1 cellular context compared by ENCODE assay signal in the genomic region with DNA sequence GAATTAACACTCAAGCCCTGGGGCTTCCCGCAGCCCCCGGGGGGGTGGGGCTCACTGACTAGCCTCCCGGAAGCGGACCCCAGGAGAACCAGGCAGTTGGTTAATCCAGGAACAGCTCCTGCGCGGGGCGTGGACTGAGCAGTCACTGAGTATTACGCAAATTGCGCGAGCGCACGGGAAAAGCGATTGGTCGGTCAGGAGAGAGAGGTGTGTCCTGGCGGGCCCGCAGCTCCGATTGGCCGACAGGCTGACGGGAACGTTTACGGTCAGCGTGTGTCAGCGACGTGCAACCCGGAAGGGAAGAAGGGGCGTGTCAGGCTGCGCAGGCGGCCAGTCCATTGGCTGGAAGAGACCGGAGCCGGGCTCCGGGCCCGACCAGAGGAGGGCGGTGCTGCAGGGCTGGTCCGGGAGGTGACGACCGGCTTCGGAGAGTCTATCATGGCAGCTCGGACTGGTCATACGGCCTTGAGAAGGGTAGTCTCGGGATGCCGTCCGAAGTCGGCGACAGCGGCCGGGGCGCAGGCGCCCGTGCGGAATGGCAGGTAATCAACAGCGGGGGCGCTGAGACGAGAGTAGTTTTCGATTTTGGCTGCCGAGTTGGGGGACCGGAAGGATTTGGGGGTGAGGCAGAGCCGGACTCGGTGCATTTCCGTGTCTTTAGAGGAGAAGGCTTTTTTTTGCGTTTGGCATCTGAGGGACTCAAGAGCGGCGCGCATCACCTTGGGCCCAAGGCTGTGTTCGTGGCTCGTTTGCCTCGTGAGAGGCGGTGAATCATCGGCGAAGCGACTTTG.
TF ChIP-seq lines count a peak whose summit lies in the region.

A gene (plus strand): TSS at position 430 of the 791 bp plus-strand sequence. CDS start 9 bp downstream, at position 439.

TF ChIP-seq in K562, 482 proteins besides CTCF, POLR2A, EP300 and RAD21 (continued from another document and continues in another):
- TF ChIP-seq, protein P1, sequence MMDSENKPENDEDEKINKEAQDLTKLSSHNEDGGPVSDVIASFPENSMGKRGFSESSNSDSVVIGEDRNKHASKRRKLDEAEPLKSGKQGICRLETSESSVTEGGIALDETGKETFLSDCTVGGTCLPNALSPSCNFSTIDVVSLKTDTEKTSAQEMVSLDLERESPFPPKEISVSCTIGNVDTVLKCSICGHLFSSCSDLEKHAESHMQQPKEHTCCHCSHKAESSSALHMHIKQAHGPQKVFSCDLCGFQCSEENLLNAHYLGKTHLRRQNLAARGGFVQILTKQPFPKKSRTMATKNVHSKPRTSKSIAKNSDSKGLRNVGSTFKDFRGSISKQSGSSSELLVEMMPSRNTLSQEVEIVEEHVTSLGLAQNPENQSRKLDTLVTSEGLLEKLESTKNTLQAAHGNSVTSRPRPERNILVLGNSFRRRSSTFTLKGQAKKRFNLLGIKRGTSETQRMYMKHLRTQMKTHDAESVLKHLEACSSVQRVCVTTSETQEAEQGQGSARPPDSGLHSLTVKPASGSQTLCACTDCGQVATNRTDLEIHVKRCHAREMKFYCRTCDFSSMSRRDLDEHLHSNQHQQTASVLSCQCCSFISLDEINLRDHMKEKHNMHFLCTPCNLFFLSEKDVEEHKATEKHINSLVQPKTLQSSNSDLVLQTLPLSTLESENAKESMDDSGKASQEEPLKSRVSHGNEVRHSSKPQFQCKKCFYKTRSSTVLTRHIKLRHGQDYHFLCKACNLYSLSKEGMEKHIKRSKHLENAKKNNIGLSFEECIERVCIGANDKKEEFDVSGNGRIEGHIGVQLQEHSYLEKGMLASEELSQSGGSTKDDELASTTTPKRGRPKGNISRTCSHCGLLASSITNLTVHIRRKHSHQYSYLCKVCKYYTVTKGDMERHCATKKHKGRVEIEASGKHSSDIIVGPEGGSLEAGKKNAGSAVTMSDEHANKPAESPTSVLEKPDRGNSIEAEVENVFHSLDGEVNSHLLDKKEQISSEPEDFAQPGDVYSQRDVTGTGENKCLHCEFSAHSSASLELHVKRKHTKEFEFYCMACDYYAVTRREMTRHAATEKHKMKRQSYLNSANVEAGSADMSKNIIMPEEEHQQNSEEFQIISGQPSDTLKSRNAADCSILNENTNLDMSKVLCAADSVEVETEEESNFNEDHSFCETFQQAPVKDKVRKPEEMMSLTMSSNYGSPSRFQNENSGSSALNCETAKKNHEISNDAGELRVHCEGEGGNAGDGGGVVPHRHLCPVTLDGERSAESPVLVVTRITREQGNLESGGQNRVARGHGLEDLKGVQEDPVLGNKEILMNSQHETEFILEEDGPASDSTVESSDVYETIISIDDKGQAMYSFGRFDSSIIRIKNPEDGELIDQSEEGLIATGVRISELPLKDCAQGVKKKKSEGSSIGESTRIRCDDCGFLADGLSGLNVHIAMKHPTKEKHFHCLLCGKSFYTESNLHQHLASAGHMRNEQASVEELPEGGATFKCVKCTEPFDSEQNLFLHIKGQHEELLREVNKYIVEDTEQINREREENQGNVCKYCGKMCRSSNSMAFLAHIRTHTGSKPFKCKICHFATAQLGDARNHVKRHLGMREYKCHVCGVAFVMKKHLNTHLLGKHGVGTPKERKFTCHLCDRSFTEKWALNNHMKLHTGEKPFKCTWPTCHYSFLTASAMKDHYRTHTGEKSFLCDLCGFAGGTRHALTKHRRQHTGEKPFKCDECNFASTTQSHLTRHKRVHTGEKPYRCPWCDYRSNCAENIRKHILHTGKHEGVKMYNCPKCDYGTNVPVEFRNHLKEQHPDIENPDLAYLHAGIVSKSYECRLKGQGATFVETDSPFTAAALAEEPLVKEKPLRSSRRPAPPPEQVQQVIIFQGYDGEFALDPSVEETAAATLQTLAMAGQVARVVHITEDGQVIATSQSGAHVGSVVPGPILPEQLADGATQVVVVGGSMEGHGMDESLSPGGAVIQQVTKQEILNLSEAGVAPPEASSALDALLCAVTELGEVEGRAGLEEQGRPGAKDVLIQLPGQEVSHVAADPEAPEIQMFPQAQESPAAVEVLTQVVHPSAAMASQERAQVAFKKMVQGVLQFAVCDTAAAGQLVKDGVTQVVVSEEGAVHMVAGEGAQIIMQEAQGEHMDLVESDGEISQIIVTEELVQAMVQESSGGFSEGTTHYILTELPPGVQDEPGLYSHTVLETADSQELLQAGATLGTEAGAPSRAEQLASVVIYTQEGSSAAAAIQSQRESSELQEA (IDR thresholded peaks at IDR 0.05; ENCODE audit: low read depth), result peak; percentile 57
- peak; percentile 37; the same call in 1 of the 2 replicates for TF ChIP-seq GTF2E2 (tag; IDR thresholded peaks at IDR 0.05)
- TF ChIP-seq NFIC (IDR thresholded peaks at IDR 0.05), result peak; percentile 22; the same call in 1 of the 2 replicates
- TF ChIP-seq ATF7 (IDR thresholded peaks at IDR 0.05), result peak; percentile 85
- no peak for TF ChIP-seq ESRRA (IDR thresholded peaks at IDR 0.05; ENCODE audit: borderline replicate concordance, low read depth)
- no peak for TF ChIP-seq LARP7 (IDR thresholded peaks at IDR 0.05)
- TF ChIP-seq SMC3 (conservative IDR thresholded peaks at IDR 0.05; ENCODE audit: insufficient read depth, low read depth, low read length), result no peak
- peak; percentile 37; the same call in 1 of the 2 replicates for TF ChIP-seq L3MBTL2 (IDR thresholded peaks at IDR 0.05)
- TF ChIP-seq ZNF133 (CRISPR knock-in tag; IDR thresholded peaks at IDR 0.05), result no peak
- TF ChIP-seq, protein P2, sequence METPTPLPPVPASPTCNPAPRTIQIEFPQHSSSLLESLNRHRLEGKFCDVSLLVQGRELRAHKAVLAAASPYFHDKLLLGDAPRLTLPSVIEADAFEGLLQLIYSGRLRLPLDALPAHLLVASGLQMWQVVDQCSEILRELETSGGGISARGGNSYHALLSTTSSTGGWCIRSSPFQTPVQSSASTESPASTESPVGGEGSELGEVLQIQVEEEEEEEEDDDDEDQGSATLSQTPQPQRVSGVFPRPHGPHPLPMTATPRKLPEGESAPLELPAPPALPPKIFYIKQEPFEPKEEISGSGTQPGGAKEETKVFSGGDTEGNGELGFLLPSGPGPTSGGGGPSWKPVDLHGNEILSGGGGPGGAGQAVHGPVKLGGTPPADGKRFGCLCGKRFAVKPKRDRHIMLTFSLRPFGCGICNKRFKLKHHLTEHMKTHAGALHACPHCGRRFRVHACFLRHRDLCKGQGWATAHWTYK (CRISPR knock-in tag; IDR thresholded peaks at IDR 0.05), result no peak
- TF ChIP-seq FUS (optimal IDR thresholded peaks at IDR 0.05; ENCODE audit: low read depth, low read length), result no peak
- peak; percentile 89 for TF ChIP-seq SP1 (CRISPR knock-in tag; IDR thresholded peaks at IDR 0.05)
- no peak for TF ChIP-seq SMAD2 (IDR thresholded peaks at IDR 0.05; ENCODE audit: low read depth, low read length)
- no peak for TF ChIP-seq NR2C2 (CRISPR knock-in tag; IDR thresholded peaks at IDR 0.05)
- peak; percentile 72; the same call in 1 of the 2 replicates for TF ChIP-seq NR2C2 (tag; IDR thresholded peaks at IDR 0.05)
- TF ChIP-seq ZNF124 (CRISPR knock-in tag; IDR thresholded peaks at IDR 0.05), result no peak
- TF ChIP-seq SRSF3 (IDR thresholded peaks at IDR 0.05; ENCODE audit: insufficient read depth, low read length), result no peak
- no peak for TF ChIP-seq RBM39 (optimal IDR thresholded peaks at IDR 0.05; ENCODE audit: low read depth, low read length)
- TF ChIP-seq, protein P3, sequence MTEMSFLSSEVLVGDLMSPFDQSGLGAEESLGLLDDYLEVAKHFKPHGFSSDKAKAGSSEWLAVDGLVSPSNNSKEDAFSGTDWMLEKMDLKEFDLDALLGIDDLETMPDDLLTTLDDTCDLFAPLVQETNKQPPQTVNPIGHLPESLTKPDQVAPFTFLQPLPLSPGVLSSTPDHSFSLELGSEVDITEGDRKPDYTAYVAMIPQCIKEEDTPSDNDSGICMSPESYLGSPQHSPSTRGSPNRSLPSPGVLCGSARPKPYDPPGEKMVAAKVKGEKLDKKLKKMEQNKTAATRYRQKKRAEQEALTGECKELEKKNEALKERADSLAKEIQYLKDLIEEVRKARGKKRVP (CRISPR knock-in tag; IDR thresholded peaks at IDR 0.05), result no peak
- TF ChIP-seq SMAD3 (CRISPR knock-in tag; conservative IDR thresholded peaks at IDR 0.05), result peak; percentile 34; the same call in 1 of the 2 replicates
- peak; percentile 70 for TF ChIP-seq FOS (IDR thresholded peaks at IDR 0.05; ENCODE audit: extremely low read depth, insufficient read length)
- TF ChIP-seq ZNF76 (CRISPR knock-in tag; IDR thresholded peaks at IDR 0.05; ENCODE audit: borderline replicate concordance), result no peak
- peak; percentile 90 for TF ChIP-seq ZFX (CRISPR knock-in tag; IDR thresholded peaks at IDR 0.05)
- no peak for TF ChIP-seq ZNF217 (CRISPR knock-in tag; IDR thresholded peaks at IDR 0.05)
- no peak for TF ChIP-seq MBD2 (IDR thresholded peaks at IDR 0.05; ENCODE audit: borderline replicate concordance, low read depth)
- TF ChIP-seq, protein P4, sequence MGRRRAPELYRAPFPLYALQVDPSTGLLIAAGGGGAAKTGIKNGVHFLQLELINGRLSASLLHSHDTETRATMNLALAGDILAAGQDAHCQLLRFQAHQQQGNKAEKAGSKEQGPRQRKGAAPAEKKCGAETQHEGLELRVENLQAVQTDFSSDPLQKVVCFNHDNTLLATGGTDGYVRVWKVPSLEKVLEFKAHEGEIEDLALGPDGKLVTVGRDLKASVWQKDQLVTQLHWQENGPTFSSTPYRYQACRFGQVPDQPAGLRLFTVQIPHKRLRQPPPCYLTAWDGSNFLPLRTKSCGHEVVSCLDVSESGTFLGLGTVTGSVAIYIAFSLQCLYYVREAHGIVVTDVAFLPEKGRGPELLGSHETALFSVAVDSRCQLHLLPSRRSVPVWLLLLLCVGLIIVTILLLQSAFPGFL (CRISPR knock-in tag; IDR thresholded peaks at IDR 0.05), result no peak
- no peak for TF ChIP-seq ZNF224 (CRISPR knock-in tag; IDR thresholded peaks at IDR 0.05)
- TF ChIP-seq, protein P5, sequence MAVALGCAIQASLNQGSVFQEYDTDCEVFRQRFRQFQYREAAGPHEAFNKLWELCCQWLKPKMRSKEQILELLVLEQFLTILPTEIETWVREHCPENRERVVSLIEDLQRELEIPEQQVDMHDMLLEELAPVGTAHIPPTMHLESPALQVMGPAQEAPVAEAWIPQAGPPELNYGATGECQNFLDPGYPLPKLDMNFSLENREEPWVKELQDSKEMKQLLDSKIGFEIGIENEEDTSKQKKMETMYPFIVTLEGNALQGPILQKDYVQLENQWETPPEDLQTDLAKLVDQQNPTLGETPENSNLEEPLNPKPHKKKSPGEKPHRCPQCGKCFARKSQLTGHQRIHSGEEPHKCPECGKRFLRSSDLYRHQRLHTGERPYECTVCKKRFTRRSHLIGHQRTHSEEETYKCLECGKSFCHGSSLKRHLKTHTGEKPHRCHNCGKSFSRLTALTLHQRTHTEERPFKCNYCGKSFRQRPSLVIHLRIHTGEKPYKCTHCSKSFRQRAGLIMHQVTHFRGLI (CRISPR knock-in tag; IDR thresholded peaks at IDR 0.05), result no peak
- TF ChIP-seq, protein P6, sequence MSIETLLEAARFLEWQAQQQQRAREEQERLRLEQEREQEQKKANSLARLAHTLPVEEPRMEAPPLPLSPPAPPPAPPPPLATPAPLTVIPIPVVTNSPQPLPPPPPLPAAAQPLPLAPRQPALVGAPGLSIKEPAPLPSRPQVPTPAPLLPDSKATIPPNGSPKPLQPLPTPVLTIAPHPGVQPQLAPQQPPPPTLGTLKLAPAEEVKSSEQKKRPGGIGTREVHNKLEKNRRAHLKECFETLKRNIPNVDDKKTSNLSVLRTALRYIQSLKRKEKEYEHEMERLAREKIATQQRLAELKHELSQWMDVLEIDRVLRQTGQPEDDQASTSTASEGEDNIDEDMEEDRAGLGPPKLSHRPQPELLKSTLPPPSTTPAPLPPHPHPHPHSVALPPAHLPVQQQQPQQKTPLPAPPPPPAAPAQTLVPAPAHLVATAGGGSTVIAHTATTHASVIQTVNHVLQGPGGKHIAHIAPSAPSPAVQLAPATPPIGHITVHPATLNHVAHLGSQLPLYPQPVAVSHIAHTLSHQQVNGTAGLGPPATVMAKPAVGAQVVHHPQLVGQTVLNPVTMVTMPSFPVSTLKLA (conservative IDR thresholded peaks at IDR 0.05), result peak; percentile 60 to 82
- TF ChIP-seq ZNF3 (CRISPR knock-in tag; IDR thresholded peaks at IDR 0.05), result no peak
- TF ChIP-seq, protein P7, sequence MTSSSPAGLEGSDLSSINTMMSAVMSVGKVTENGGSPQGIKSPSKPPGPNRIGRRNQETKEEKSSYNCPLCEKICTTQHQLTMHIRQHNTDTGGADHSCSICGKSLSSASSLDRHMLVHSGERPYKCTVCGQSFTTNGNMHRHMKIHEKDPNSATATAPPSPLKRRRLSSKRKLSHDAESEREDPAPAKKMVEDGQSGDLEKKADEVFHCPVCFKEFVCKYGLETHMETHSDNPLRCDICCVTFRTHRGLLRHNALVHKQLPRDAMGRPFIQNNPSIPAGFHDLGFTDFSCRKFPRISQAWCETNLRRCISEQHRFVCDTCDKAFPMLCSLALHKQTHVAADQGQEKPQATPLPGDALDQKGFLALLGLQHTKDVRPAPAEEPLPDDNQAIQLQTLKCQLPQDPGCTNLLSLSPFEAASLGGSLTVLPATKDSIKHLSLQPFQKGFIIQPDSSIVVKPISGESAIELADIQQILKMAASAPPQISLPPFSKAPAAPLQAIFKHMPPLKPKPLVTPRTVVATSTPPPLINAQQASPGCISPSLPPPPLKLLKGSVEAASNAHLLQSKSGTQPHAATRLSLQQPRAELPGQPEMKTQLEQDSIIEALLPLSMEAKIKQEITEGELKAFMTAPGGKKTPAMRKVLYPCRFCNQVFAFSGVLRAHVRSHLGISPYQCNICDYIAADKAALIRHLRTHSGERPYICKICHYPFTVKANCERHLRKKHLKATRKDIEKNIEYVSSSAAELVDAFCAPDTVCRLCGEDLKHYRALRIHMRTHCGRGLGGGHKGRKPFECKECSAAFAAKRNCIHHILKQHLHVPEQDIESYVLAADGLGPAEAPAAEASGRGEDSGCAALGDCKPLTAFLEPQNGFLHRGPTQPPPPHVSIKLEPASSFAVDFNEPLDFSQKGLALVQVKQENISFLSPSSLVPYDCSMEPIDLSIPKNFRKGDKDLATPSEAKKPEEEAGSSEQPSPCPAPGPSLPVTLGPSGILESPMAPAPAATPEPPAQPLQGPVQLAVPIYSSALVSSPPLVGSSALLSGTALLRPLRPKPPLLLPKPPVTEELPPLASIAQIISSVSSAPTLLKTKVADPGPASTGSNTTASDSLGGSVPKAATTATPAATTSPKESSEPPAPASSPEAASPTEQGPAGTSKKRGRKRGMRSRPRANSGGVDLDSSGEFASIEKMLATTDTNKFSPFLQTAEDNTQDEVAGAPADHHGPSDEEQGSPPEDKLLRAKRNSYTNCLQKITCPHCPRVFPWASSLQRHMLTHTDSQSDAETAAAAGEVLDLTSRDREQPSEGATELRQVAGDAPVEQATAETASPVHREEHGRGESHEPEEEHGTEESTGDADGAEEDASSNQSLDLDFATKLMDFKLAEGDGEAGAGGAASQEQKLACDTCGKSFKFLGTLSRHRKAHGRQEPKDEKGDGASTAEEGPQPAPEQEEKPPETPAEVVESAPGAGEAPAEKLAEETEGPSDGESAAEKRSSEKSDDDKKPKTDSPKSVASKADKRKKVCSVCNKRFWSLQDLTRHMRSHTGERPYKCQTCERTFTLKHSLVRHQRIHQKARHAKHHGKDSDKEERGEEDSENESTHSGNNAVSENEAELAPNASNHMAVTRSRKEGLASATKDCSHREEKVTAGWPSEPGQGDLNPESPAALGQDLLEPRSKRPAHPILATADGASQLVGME (CRISPR knock-in tag; IDR thresholded peaks at IDR 0.05), result 0 out of 2 replicates have a peak, but pooled peaks have one; percentile 12
- TF ChIP-seq, protein P8, sequence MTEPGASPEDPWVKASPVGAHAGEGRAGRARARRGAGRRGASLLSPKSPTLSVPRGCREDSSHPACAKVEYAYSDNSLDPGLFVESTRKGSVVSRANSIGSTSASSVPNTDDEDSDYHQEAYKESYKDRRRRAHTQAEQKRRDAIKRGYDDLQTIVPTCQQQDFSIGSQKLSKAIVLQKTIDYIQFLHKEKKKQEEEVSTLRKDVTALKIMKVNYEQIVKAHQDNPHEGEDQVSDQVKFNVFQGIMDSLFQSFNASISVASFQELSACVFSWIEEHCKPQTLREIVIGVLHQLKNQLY (CRISPR knock-in tag; conservative IDR thresholded peaks at IDR 0.05), result 0 out of 4 replicates have a peak, but pooled peaks of 1 of the 2 experiments have one; percentile 30
- 0 out of 2 replicates have a peak, but pooled peaks have one; percentile 14 for TF ChIP-seq FOXP1 (CRISPR knock-in tag; IDR thresholded peaks at IDR 0.05)
